In genomic region chr5:173765030-173765644, GRCh38 we compare ENCODE assay signal across 14 cellular contexts.
A peak's percentile ranks its signal among the peaks of the same experiment; 100 is the strongest.
DNase-seq lines count a peak whose midpoint lies in the region; ATAC-seq and TF ChIP-seq lines count a peak whose summit lies in the region.
"Had no signal": no experiment of that assay in that cellular context is flagged by ENCODE, and none has a peak within 500 bp of the region (broad histone marks: within the 10 kb centered on the region; RNA-seq: fewer than 3 reads in every experiment).

No MANE protein-coding gene starts in this region.

- no peak overlapping the region for H3K9ac ChIP-seq in BLaER1 treated with 17β-estradiol and CSF1 and Interleukin-3, amounts not matched to agents 10 nM and 100 nM

- peak overlapping the region; percentile 49 for H3K27ac Mint-ChIP-seq in progenitor cell of endocrine pancreas
- no peak overlapping the region for H3K27ac Mint-ChIP-seq in activated T-helper 1 cell treated with anti-CD3 and anti-CD28 coated beads, Interleukin-12 subunit alpha, Interleukin-12 subunit beta, Interleukin-2, Interleukin-4 antibody, amounts not matched to agents 30 ng/mL and 10 ng/mL and 1 ng/mL, durations not matched to agents 14 hours and 24 hours and 36 hours
- H3K27ac Mint-ChIP-seq: activated CD4-positive, alpha-beta memory T cell treated with anti-CD3 and anti-CD28 coated beads for 36 hours had no signal

- DNase-seq in SJCRH30 (no peak), foreskin keratinocyte (no peak), progenitor cell of endocrine pancreas (ENCODE audit: low spot score, unreplicated experiment) (no peak), putamen (ENCODE audit: low spot score) (no peak)
- no peak for DNase-seq in activated T-helper 1 cell treated with anti-CD3 and anti-CD28 coated beads, Interleukin-12 subunit alpha, Interleukin-12 subunit beta, Interleukin-2, Interleukin-4 antibody, amounts not matched to agents 30 ng/mL and 10 ng/mL and 1 ng/mL, durations not matched to agents 14 hours and 24 hours and 36 hours (ENCODE audit: low spot score)
- DNase-seq: activated CD4-positive, alpha-beta memory T cell treated with anti-CD3 and anti-CD28 coated beads for 36 hours; activated gamma-delta T cell treated with Interleukin-2 at 50 U/mL for 16 hours; cerebellar nuclear complex; NCI-H187 treated with DMSO at 0.1 percent for 48 hours had no signal

- intact Hi-C loops in activated T-helper 1 cell treated with anti-CD3 and anti-CD28 coated beads, Interleukin-12 subunit alpha, Interleukin-12 subunit beta, Interleukin-2, Interleukin-4 antibody, amounts not matched to agents 30 ng/mL and 10 ng/mL and 1 ng/mL, durations not matched to agents 14 hours and 24 hours and 36 hours (cut with micrococcal nuclease), result no loop called here

- H3K4me3 ChIP-seq in BLaER1 treated with 17β-estradiol and CSF1 and Interleukin-3, amounts not matched to agents 10 nM and 100 nM, result no peak overlapping the region
- H3K4me3 ChIP-seq in SJCRH30, result peak overlapping the region; percentile 41
- H3K4me3 ChIP-seq: ovary, testis had no signal

- TF ChIP-seq CTCF in foreskin keratinocyte (conservative IDR thresholded peaks at IDR 0.05), result no peak
- no peak for TF ChIP-seq CTCF in progenitor cell of endocrine pancreas (IDR thresholded peaks at IDR 0.05; ENCODE audit: unreplicated experiment)

- no peak overlapping the region for H3K4me3 Mint-ChIP-seq in progenitor cell of endocrine pancreas (ENCODE audit: low read depth)
- H3K4me3 Mint-ChIP-seq in activated T-helper 1 cell treated with anti-CD3 and anti-CD28 coated beads, Interleukin-12 subunit alpha, Interleukin-12 subunit beta, Interleukin-2, Interleukin-4 antibody, amounts not matched to agents 30 ng/mL and 10 ng/mL and 1 ng/mL, durations not matched to agents 14 hours and 24 hours and 36 hours, result no peak overlapping the region
- H3K4me3 Mint-ChIP-seq: activated CD4-positive, alpha-beta memory T cell treated with anti-CD3 and anti-CD28 coated beads for 36 hours had no signal

- peaks cover 19% of the 10 kb centered on the region for H3K4me1 Mint-ChIP-seq in progenitor cell of endocrine pancreas (ENCODE audit: low read depth)
- H3K4me1 Mint-ChIP-seq in activated T-helper 1 cell treated with anti-CD3 and anti-CD28 coated beads, Interleukin-12 subunit alpha, Interleukin-12 subunit beta, Interleukin-2, Interleukin-4 antibody, amounts not matched to agents 30 ng/mL and 10 ng/mL and 1 ng/mL, durations not matched to agents 14 hours and 24 hours and 36 hours (ENCODE audit: low read depth), result no peaks in the 10 kb centered on the region

- no peak for ATAC-seq in foreskin keratinocyte
- no peak for ATAC-seq in HG03457 (IDR thresholded peaks at IDR 0.05; ENCODE audit: unreplicated experiment)
- ATAC-seq in GM18517 (IDR thresholded peaks at IDR 0.05; ENCODE audit: unreplicated experiment), result no peak

- no peaks in the 10 kb centered on the region for H3K36me3 ChIP-seq in BLaER1 treated with 17β-estradiol and CSF1 and Interleukin-3, amounts not matched to agents 10 nM and 100 nM
- H3K36me3 ChIP-seq in SJCRH30, result no peaks in the 10 kb centered on the region
- H3K36me3 ChIP-seq: ovary had no signal

- H3K27me3 Mint-ChIP-seq in progenitor cell of endocrine pancreas, result peaks cover 23% of the 10 kb centered on the region
- H3K27me3 Mint-ChIP-seq in activated T-helper 1 cell treated with anti-CD3 and anti-CD28 coated beads, Interleukin-12 subunit alpha, Interleukin-12 subunit beta, Interleukin-2, Interleukin-4 antibody, amounts not matched to agents 30 ng/mL and 10 ng/mL and 1 ng/mL, durations not matched to agents 14 hours and 24 hours and 36 hours (ENCODE audit: insufficient read depth), result peaks cover 2% of the 10 kb centered on the region

- peaks cover 32 to 63% (median 49%) of the 10 kb centered on the region in 10 experiments for H3K4me1 ChIP-seq in BLaER1 treated with 17β-estradiol and CSF1 and Interleukin-3, amounts not matched to agents 10 nM and 100 nM
- H3K4me1 ChIP-seq in SJCRH30 (peaks cover 19% of the 10 kb centered on the region), foreskin keratinocyte (peaks cover 4% of the 10 kb centered on the region)

- H3K27me3 ChIP-seq in BLaER1 treated with 17β-estradiol and CSF1 and Interleukin-3, amounts not matched to agents 10 nM and 100 nM, result no peaks in the 10 kb centered on the region
- H3K27me3 ChIP-seq in SJCRH30, result no peaks in the 10 kb centered on the region
- no peaks in the 10 kb centered on the region for H3K27me3 ChIP-seq in foreskin keratinocyte
- H3K27me3 ChIP-seq: ovary, testis had no signal

- no peaks in the 10 kb centered on the region for H3K36me3 Mint-ChIP-seq in progenitor cell of endocrine pancreas (ENCODE audit: insufficient read depth)
- no peaks in the 10 kb centered on the region for H3K36me3 Mint-ChIP-seq in activated T-helper 1 cell treated with anti-CD3 and anti-CD28 coated beads, Interleukin-12 subunit alpha, Interleukin-12 subunit beta, Interleukin-2, Interleukin-4 antibody, amounts not matched to agents 30 ng/mL and 10 ng/mL and 1 ng/mL, durations not matched to agents 14 hours and 24 hours and 36 hours (ENCODE audit: low read depth)
- H3K36me3 Mint-ChIP-seq: activated CD4-positive, alpha-beta memory T cell treated with anti-CD3 and anti-CD28 coated beads for 36 hours had no signal

- H3K9me3 ChIP-seq in BLaER1 treated with 17β-estradiol and CSF1 and Interleukin-3, amounts not matched to agents 10 nM and 100 nM (replicated peaks in 1 of 11), result no peaks in the 10 kb centered on the region
- no peaks in the 10 kb centered on the region for H3K9me3 ChIP-seq in SJCRH30 (replicated peaks)
- H3K9me3 ChIP-seq: ovary, testis had no signal

- peak overlapping the region in 7 of 11 experiments; percentile 22 to 76 (median 61); a peak in 11 of 22 replicates for H3K4me2 ChIP-seq in BLaER1 treated with 17β-estradiol and CSF1 and Interleukin-3, amounts not matched to agents 10 nM and 100 nM

- H4K20me1 ChIP-seq in BLaER1 treated with 17β-estradiol and CSF1 and Interleukin-3, amounts not matched to agents 10 nM and 100 nM, result no peaks in the 10 kb centered on the region

- no peaks in the 10 kb centered on the region for H3K9me3 Mint-ChIP-seq in progenitor cell of endocrine pancreas (ENCODE audit: low read depth)
- no peaks in the 10 kb centered on the region for H3K9me3 Mint-ChIP-seq in activated T-helper 1 cell treated with anti-CD3 and anti-CD28 coated beads, Interleukin-12 subunit alpha, Interleukin-12 subunit beta, Interleukin-2, Interleukin-4 antibody, amounts not matched to agents 30 ng/mL and 10 ng/mL and 1 ng/mL, durations not matched to agents 14 hours and 24 hours and 36 hours
- H3K9me3 Mint-ChIP-seq: activated CD4-positive, alpha-beta memory T cell treated with anti-CD3 and anti-CD28 coated beads for 36 hours had no signal

- H3K27ac ChIP-seq in BLaER1 treated with 17β-estradiol and CSF1 and Interleukin-3, amounts not matched to agents 10 nM and 100 nM, result peak overlapping the region in 2 of 11 experiments; percentile 25 to 42; a peak in 2 of 22 replicates
- peak overlapping the region; percentile 90 for H3K27ac ChIP-seq in SJCRH30
- H3K27ac ChIP-seq in foreskin keratinocyte, result peak overlapping the region; percentile 54
- H3K27ac ChIP-seq: ovary, testis had no signal
